8 cellular contexts compared by ENCODE assay signal in genomic region chr10:78033623-78034470, GRCh38. TPM values are rescaled to one million over a fixed set of nuclear protein-coding genes. Genes with fewer than 3 reads are reported as not detected.
A peak's percentile ranks its signal among the peaks of the same experiment; 100 is the strongest.
DNase-seq lines count a peak whose midpoint lies in the region; ATAC-seq and TF ChIP-seq lines count a peak whose summit lies in the region.

RPS24 (plus strand) TSS chr10:78033863; CDS start chr10:78033902, 39 bp downstream.

- peak within 1 kb of the TSS; percentile 65 for H3K27ac ChIP-seq in upper lobe of right lung

- H3K36me3 ChIP-seq in upper lobe of right lung: peaks cover 42% of the 10 kb centered on the region

- H3K9me3 ChIP-seq in upper lobe of right lung: no peaks in the 10 kb centered on the region

- DNase-seq in GM13977 (ENCODE audit: low spot score) (peak; percentile 90), NCI-H1694 (lab: John Stamatoyannopoulos, UW) (peak; percentile 92), amniotic stem cell (lab: John Stamatoyannopoulos, UW) (peak; percentile 96), left cardiac atrium (peak; percentile 97), posterior vena cava (ENCODE audit: low spot score) (peak; percentile 98), upper lobe of right lung (peak; percentile 97)

- H3K9me3 Mint-ChIP-seq in T-helper 1 cell treated with Interleukin-12 subunit alpha and Interleukin-12 subunit beta and Interleukin-4 antibody, amounts not matched to agents 30 μg/mL and 1 μg/mL, for 36 hours: peaks cover 3% of the 10 kb centered on the region

- peak within 1 kb of the TSS; percentile 75 for H3K4me3 ChIP-seq in upper lobe of right lung

- intact Hi-C loops in left cardiac atrium (cut with DNase I): no loop called here
- intact Hi-C loops in posterior vena cava (cut with DNase I): no loop called here
- intact Hi-C loops in upper lobe of right lung (cut with DNase I): no loop called here

- peak within 1 kb of the TSS; percentile 85 for H3K27ac Mint-ChIP-seq in T-helper 1 cell treated with Interleukin-12 subunit alpha and Interleukin-12 subunit beta and Interleukin-4 antibody, amounts not matched to agents 30 μg/mL and 1 μg/mL, for 36 hours

- peaks cover 35% of the 10 kb centered on the region for H3K4me1 Mint-ChIP-seq in T-helper 1 cell treated with Interleukin-12 subunit alpha and Interleukin-12 subunit beta and Interleukin-4 antibody, amounts not matched to agents 30 μg/mL and 1 μg/mL, for 36 hours (ENCODE audit: low read depth)

- peak within 1 kb of the TSS; percentile 84 for H3K4me3 Mint-ChIP-seq in T-helper 1 cell treated with Interleukin-12 subunit alpha and Interleukin-12 subunit beta and Interleukin-4 antibody, amounts not matched to agents 30 μg/mL and 1 μg/mL, for 36 hours

- H3K27me3 Mint-ChIP-seq in T-helper 1 cell treated with Interleukin-12 subunit alpha and Interleukin-12 subunit beta and Interleukin-4 antibody, amounts not matched to agents 30 μg/mL and 1 μg/mL, for 36 hours (ENCODE audit: low read depth): no peaks in the 10 kb centered on the region

- no peaks in the 10 kb centered on the region for H3K27me3 ChIP-seq in upper lobe of right lung

- in situ Hi-C loops in GM13977 (cut with MboI; ENCODE audit: low pct_unique_long_range_greater_than_20kb, low sequenced_read_pairs, unreplicated experiment): loop anchor here (25.0 kb wide), 1 partner anchor 1153 kb away; no protein-coding TSS in a partner anchor

- TF ChIP-seq CTCF in GM13977 (IDR thresholded peaks at IDR 0.05; ENCODE audit: extremely low read depth, insufficient read depth, missing control alignments) (no peak), upper lobe of right lung (IDR thresholded peaks at IDR 0.05) (no peak)

- peak; percentile 75 for ATAC-seq in HG02884 (IDR thresholded peaks at IDR 0.05; ENCODE audit: unreplicated experiment)
- peak; percentile 95 to 96 for ATAC-seq in left cardiac atrium
- ATAC-seq in upper lobe of right lung: peak; percentile 96

- peaks cover 35% of the 10 kb centered on the region for H3K36me3 Mint-ChIP-seq in T-helper 1 cell treated with Interleukin-12 subunit alpha and Interleukin-12 subunit beta and Interleukin-4 antibody, amounts not matched to agents 30 μg/mL and 1 μg/mL, for 36 hours (ENCODE audit: low read depth)

- peaks cover 47% of the 10 kb centered on the region for H3K4me1 ChIP-seq in upper lobe of right lung

RNA-seq across cellular contexts. Expression of gene RPS24, which starts in this region (rescaled TPM):
- 100 to 1,000 TPM; 889 to 894 TPM for total RNA-seq in left cardiac atrium
- total RNA-seq in posterior vena cava: 1,000 to 10,000 TPM; 1,129 to 1,204 TPM
- total RNA-seq in upper lobe of right lung: 1,039 TPM

Comparison
In these comparisons a context has a peak if more than half of its experiments do, and no peak if none do; other contexts are left out.
1. Peak in every context shown above with its lines: DNase-seq, ATAC-seq, H3K4me3 ChIP-seq and H3K27ac ChIP-seq.